21 cellular contexts compared by ENCODE assay signal in the genomic region with DNA sequence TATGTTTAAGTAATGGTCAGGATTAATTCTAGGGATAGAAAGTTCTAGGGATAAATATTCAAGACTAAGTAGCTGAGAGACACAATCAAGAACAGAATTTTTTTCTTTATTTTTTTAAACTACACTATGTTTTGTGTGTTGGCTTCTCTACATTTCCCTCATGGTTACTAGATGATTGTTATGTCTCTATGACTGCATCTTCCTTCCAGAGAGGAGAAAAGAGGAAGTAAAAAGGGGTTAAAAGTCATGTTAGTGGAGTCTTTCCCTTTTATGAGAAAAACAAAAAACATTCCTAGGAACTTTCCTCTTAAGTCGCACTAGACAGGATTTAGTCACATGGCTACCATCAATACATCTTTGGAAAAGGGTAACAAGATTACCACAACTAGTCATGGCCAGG.
"Had no signal": no experiment of that assay in that cellular context is flagged by ENCODE, and none has a peak within 500 bp of the region (broad histone marks: within the 10 kb centered on the region; RNA-seq: fewer than 3 reads in every experiment).

No MANE protein-coding gene starts in this region.

- FAIRE-seq: astrocyte, kidney, TTC549 had no signal

- DNase-seq: activated B cell treated with CpG ODN at 0.5 μM for 24 hours; activated CD4-positive, alpha-beta T cell treated with anti-CD3 and anti-CD28 coated beads for 4 hours; activated CD4-positive, alpha-beta T cell treated with anti-CD3 and anti-CD28 coated beads, Interleukin-2, amount 50 U/mL, for 48 hours; activated CD8-positive, alpha-beta memory T cell treated with anti-CD3 and anti-CD28 coated beads, Interleukin-2, amount 50 U/mL, for 48 hours; activated naive CD4-positive, alpha-beta T cell; activated T-cell treated with anti-CD3 and anti-CD28 coated beads, Interleukin-2, amount 50 U/mL, for 4 hours; adrenal gland; central memory CD4-positive, alpha-beta T cell; effector memory CD4-positive, alpha-beta T cell; foreskin melanocyte; kidney; naive B cell; nucleus accumbens; right cardiac atrium; stimulated activated CD4-positive, alpha-beta T cell treated with anti-CD3 and anti-CD28 coated beads, Interleukin-12 subunit alpha, Interleukin-12 subunit beta, amount 100 ng/mL, for 4 hours; stimulated activated CD4-positive, alpha-beta T cell treated with anti-CD3 and anti-CD28 coated beads, Interleukin-4, amount 100 ng/mL, for 4 hours; stimulated activated naive CD8-positive, alpha-beta T cell treated with anti-CD3 and anti-CD28 coated beads, Interleukin-15, Interleukin-2, amounts not matched to agents 100 U/mL and 50 U/mL, for 24 hours; substantia nigra; thyroid gland had no signal
